21 cellular contexts compared by ENCODE assay signal in the genomic region with DNA sequence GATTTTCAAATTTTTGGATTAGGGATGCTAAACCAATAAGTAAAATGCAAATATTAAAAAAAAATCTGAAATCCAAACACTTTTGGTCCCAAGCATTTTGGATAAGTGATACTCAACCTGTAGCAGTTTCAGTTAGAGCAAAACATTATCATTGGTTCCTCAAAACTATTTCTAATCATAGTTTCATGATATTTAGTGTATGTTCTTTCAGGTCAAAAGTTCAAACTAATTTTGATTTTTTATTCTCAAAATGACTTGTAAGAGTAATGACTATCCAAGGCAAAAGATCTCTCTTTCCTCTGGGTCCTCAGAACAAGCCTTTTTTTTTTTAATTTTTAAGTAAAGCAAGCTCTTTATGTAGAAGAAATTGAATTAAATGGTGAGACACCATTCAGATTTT.
DNase-seq lines count a peak whose midpoint lies in the region; ATAC-seq and TF ChIP-seq lines count a peak whose summit lies in the region.
"Had no signal": no experiment of that assay in that cellular context is flagged by ENCODE, and none has a peak within 500 bp of the region (broad histone marks: within the 10 kb centered on the region; RNA-seq: fewer than 3 reads in every experiment).

No MANE protein-coding gene starts in this region.

- no peak for DNase-seq in activated naive CD4-positive, alpha-beta T cell treated with anti-CD3 and anti-CD28 coated beads, Interleukin-2, amount 50 U/mL, for 72 hours (ENCODE audit: low spot score in 2 of 2)
- DNase-seq in mesenchymal stem cell (no peak), iPS-NIHi11 (ENCODE audit: low spot score) (no peak)
- DNase-seq: amniotic stem cell; CD4-positive, alpha-beta memory T cell; central memory CD4-positive, alpha-beta T cell; esophagus squamous epithelium; KG1; lower lobe of right lung; naive B cell; NCI-H2029; NCI-H510A; SHP77 treated with DMSO at 0.1 percent for 48 hours; stimulated activated CD4-positive, alpha-beta T cell treated with anti-CD3 and anti-CD28 coated beads, Interleukin-2, amount 100 ng/mL, for 24 hours; uterus had no signal

- no peak overlapping the region for H3K27ac Mint-ChIP-seq in activated naive CD4-positive, alpha-beta T cell treated with anti-CD3 and anti-CD28 coated beads, Interleukin-2, amount 50 U/mL, for 72 hours
- H3K27ac Mint-ChIP-seq: CD4-positive, alpha-beta memory T cell had no signal

- no peaks in the 10 kb centered on the region for H3K79me1 ChIP-seq in mesenchymal stem cell (replicated peaks; ENCODE audit: low read length, poor library complexity, severe bottlenecking)

- H3K9ac ChIP-seq in mesenchymal stem cell (ENCODE audit: low read length), result no peak overlapping the region

- no peak overlapping the region for H3K4me2 ChIP-seq in mesenchymal stem cell (ENCODE audit: low read length, poor library complexity, severe bottlenecking)

- no peak overlapping the region for H2BK15ac ChIP-seq in mesenchymal stem cell (ENCODE audit: low read depth, poor library complexity, severe bottlenecking)

- no peak overlapping the region for H4K8ac ChIP-seq in mesenchymal stem cell (ENCODE audit: low read length)

- peak; percentile 62 for ATAC-seq in GM18505 (IDR thresholded peaks at IDR 0.05; ENCODE audit: unreplicated experiment)
- peak; percentile 66 for ATAC-seq in GM19468 (IDR thresholded peaks at IDR 0.05; ENCODE audit: extremely low read depth, unreplicated experiment)
- ATAC-seq in HG02852 (IDR thresholded peaks at IDR 0.05; ENCODE audit: unreplicated experiment), result peak; percentile 70
- ATAC-seq in HG03565 (IDR thresholded peaks at IDR 0.05; ENCODE audit: unreplicated experiment), result peak; percentile 77
- ATAC-seq in activated naive CD4-positive, alpha-beta T cell treated with anti-CD3 and anti-CD28 coated beads, Interleukin-2, amount 50 U/mL, for 72 hours, result no peak
- no peak for ATAC-seq in HG03521 (IDR thresholded peaks at IDR 0.05; ENCODE audit: unreplicated experiment)
- ATAC-seq: activated CD4-positive, CD25-positive, alpha-beta regulatory T cell treated with anti-CD3 and anti-CD28 coated beads, Interleukin-2, amount 50 U/mL, for 24 hours; lower lobe of right lung had no signal

- H2BK12ac ChIP-seq in mesenchymal stem cell (ENCODE audit: low read length in 2 of 2), result no peak overlapping the region

- no peak overlapping the region for H3K27ac ChIP-seq in mesenchymal stem cell (ENCODE audit: low read length, poor library complexity, severe bottlenecking)
- H3K27ac ChIP-seq: esophagus squamous epithelium, lower lobe of right lung, uterus had no signal

- no peaks in the 10 kb centered on the region for H3K9me3 Mint-ChIP-seq in activated naive CD4-positive, alpha-beta T cell treated with anti-CD3 and anti-CD28 coated beads, Interleukin-2, amount 50 U/mL, for 72 hours
- H3K9me3 Mint-ChIP-seq: CD4-positive, alpha-beta memory T cell; naive B cell had no signal

- H3K18ac ChIP-seq in mesenchymal stem cell (ENCODE audit: low read depth in 1 of 2, low read length in 2 of 2), result no peak overlapping the region

- H3K23ac ChIP-seq in mesenchymal stem cell (ENCODE audit: low read length in 2 of 2), result no peak overlapping the region

- H4K91ac ChIP-seq in mesenchymal stem cell (ENCODE audit: low read length), result no peak overlapping the region

- no peaks in the 10 kb centered on the region for H3K27me3 ChIP-seq in mesenchymal stem cell (ENCODE audit: control insufficient read depth in 1 of 2, insufficient read depth in 1 of 2, low read length in 2 of 2)
- H3K27me3 ChIP-seq: esophagus squamous epithelium, uterus had no signal

- H2AFZ ChIP-seq in mesenchymal stem cell (ENCODE audit: low read depth, low read length), result no peak overlapping the region

- H3K4me3 ChIP-seq in mesenchymal stem cell (ENCODE audit: insufficient read depth in 1 of 2, low read depth in 1 of 2, low read length in 2 of 2), result no peak overlapping the region
- H3K4me3 ChIP-seq: esophagus squamous epithelium, lower lobe of right lung, uterus had no signal

- no peak overlapping the region for H2BK5ac ChIP-seq in mesenchymal stem cell (ENCODE audit: low read depth, low read length, poor library complexity, severe bottlenecking)

- peaks cover 2% of the 10 kb centered on the region for H3K4me1 ChIP-seq in mesenchymal stem cell (ENCODE audit: control insufficient read depth, insufficient read depth, low read depth, low read length)
- H3K4me1 ChIP-seq: esophagus squamous epithelium, lower lobe of right lung, uterus had no signal

- no peaks in the 10 kb centered on the region for H3K9me3 ChIP-seq in mesenchymal stem cell (ENCODE audit: control insufficient read depth, low read length)
- H3K9me3 ChIP-seq: esophagus squamous epithelium, lower lobe of right lung, uterus had no signal

- no peaks in the 10 kb centered on the region for H3K36me3 Mint-ChIP-seq in activated naive CD4-positive, alpha-beta T cell treated with anti-CD3 and anti-CD28 coated beads, Interleukin-2, amount 50 U/mL, for 72 hours
- H3K36me3 Mint-ChIP-seq: CD4-positive, alpha-beta memory T cell; naive B cell had no signal

- no peaks in the 10 kb centered on the region for H3K36me3 ChIP-seq in mesenchymal stem cell (ENCODE audit: control insufficient read depth in 1 of 2, insufficient read depth in 2 of 2, low read depth in 1 of 2, low read length in 2 of 2)
- H3K36me3 ChIP-seq: esophagus squamous epithelium, lower lobe of right lung, uterus had no signal

- H2BK120ac ChIP-seq in mesenchymal stem cell (ENCODE audit: low read depth, low read length), result no peak overlapping the region

- no peak overlapping the region for H2AK5ac ChIP-seq in mesenchymal stem cell (ENCODE audit: low read length, severe bottlenecking)

- no peak for TF ChIP-seq POLR2A in GM18505 (IDR thresholded peaks at IDR 0.05; ENCODE audit: borderline replicate concordance, extremely low read depth, insufficient read depth, insufficient read length)

- no peak overlapping the region for H3K4ac ChIP-seq in mesenchymal stem cell (ENCODE audit: low read depth in 1 of 2, low read length in 2 of 2)

- H3K14ac ChIP-seq in mesenchymal stem cell (ENCODE audit: low read length in 2 of 2), result no peak overlapping the region

Comparison
In these comparisons a context has a peak if more than half of its experiments do, and no peak if none do; other contexts are left out.
1. ATAC-seq: peak in GM18505 (single experiment), GM19468 (single experiment), HG02852 (single experiment) and HG03565 (single experiment); none in activated naive CD4-positive, alpha-beta T cell treated with anti-CD3 and anti-CD28 coated beads, Interleukin-2, amount 50 U/mL, for 72 hours (0 of 2) and HG03521 (single experiment).